1 cellular context compared by ENCODE assay signal in the genomic region with DNA sequence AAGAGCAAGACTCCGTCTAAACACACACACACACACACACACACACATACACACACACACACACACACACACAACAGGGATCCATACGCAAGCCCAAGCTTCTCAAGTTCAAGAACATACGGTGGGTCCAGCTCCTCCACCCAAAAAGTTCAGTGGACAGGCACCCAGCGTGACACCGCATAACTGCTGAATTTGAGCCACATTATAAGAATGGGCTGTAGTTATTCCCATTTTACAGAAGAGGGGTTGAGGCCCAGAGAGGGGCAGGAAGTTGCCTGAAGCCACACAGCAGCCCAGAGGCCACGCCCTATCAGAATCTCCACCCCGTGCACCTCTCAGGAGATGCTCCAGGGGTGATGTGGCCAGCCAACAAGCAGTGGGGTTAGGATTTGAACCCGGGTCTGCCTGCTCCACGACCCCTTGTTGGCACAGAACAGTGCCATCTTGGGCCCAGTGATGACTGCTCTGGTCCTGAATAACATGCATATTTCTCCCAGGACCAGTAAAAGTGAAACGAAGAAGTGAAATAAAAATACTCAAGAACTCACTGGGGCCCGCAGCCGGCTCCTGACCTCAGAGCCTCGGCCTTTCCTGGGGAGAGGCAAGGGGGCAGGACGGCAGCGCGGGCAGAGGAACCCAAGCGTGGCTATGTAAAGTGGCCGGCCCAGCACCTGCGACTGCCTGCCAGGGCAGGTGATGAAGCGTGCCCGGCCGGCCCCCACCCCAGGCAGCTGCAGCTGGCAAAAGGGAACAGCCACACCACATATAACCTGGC.
TF ChIP-seq lines count a peak whose summit lies in the region.

No MANE protein-coding gene starts in this region.

TF ChIP-seq in K562, 482 proteins besides CTCF, POLR2A, EP300 and RAD21 (continued from another document and continues in another):
- TF ChIP-seq, protein P1, sequence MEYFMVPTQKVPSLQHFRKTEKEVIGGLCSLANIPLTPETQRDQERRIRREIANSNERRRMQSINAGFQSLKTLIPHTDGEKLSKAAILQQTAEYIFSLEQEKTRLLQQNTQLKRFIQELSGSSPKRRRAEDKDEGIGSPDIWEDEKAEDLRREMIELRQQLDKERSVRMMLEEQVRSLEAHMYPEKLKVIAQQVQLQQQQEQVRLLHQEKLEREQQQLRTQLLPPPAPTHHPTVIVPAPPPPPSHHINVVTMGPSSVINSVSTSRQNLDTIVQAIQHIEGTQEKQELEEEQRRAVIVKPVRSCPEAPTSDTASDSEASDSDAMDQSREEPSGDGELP (CRISPR knock-in tag; IDR thresholded peaks at IDR 0.05; ENCODE audit: borderline replicate concordance): no peak
- no peak for TF ChIP-seq PYGO2 (tag; IDR thresholded peaks at IDR 0.05)
- no peak for TF ChIP-seq GATA2 (CRISPR knock-in tag; IDR thresholded peaks at IDR 0.05)
- no peak for TF ChIP-seq HOXB6 (CRISPR knock-in tag; IDR thresholded peaks at IDR 0.05; ENCODE audit: borderline replicate concordance)
- no peak for TF ChIP-seq MED1 (CRISPR knock-in tag; IDR thresholded peaks at IDR 0.05; ENCODE audit: borderline replicate concordance)
- TF ChIP-seq, protein P2, sequence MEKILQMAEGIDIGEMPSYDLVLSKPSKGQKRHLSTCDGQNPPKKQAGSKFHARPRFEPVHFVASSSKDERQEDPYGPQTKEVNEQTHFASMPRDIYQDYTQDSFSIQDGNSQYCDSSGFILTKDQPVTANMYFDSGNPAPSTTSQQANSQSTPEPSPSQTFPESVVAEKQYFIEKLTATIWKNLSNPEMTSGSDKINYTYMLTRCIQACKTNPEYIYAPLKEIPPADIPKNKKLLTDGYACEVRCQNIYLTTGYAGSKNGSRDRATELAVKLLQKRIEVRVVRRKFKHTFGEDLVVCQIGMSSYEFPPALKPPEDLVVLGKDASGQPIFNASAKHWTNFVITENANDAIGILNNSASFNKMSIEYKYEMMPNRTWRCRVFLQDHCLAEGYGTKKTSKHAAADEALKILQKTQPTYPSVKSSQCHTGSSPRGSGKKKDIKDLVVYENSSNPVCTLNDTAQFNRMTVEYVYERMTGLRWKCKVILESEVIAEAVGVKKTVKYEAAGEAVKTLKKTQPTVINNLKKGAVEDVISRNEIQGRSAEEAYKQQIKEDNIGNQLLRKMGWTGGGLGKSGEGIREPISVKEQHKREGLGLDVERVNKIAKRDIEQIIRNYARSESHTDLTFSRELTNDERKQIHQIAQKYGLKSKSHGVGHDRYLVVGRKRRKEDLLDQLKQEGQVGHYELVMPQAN (IDR thresholded peaks at IDR 0.05; ENCODE audit: borderline replicate concordance): peak; percentile 34; the same call in 1 of the 2 replicates
- no peak for TF ChIP-seq ZNF184 (CRISPR knock-in tag; IDR thresholded peaks at IDR 0.05)
- TF ChIP-seq ZNF586 (CRISPR knock-in tag; conservative IDR thresholded peaks at IDR 0.05): no peak
- no peak for TF ChIP-seq DIDO1 (tag; IDR thresholded peaks at IDR 0.05; ENCODE audit: low read depth)
- no peak for TF ChIP-seq ZNF324 (CRISPR knock-in tag; IDR thresholded peaks at IDR 0.05)
- TF ChIP-seq, protein P3, sequence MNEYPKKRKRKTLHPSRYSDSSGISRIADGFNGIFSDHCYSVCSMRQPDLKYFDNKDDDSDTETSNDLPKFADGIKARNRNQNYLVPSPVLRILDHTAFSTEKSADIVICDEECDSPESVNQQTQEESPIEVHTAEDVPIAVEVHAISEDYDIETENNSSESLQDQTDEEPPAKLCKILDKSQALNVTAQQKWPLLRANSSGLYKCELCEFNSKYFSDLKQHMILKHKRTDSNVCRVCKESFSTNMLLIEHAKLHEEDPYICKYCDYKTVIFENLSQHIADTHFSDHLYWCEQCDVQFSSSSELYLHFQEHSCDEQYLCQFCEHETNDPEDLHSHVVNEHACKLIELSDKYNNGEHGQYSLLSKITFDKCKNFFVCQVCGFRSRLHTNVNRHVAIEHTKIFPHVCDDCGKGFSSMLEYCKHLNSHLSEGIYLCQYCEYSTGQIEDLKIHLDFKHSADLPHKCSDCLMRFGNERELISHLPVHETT (CRISPR knock-in tag; conservative IDR thresholded peaks at IDR 0.05 in 1 of 2, IDR thresholded peaks at IDR 0.05 in 1 of 2): no peak
- peak; percentile 73 for TF ChIP-seq BRD9 (IDR thresholded peaks at IDR 0.05; ENCODE audit: low read depth, partially characterized antibody)
- no peak for TF ChIP-seq ELF1 (tag; IDR thresholded peaks at IDR 0.05)
- TF ChIP-seq SMARCB1 (IDR thresholded peaks at IDR 0.05; ENCODE audit: insufficient read length, low read depth): no peak
- TF ChIP-seq ZNF282 (CRISPR knock-in tag; IDR thresholded peaks at IDR 0.05): no peak
- no peak for TF ChIP-seq MIER1 (IDR thresholded peaks at IDR 0.05; ENCODE audit: low read depth)
- TF ChIP-seq, protein P4, sequence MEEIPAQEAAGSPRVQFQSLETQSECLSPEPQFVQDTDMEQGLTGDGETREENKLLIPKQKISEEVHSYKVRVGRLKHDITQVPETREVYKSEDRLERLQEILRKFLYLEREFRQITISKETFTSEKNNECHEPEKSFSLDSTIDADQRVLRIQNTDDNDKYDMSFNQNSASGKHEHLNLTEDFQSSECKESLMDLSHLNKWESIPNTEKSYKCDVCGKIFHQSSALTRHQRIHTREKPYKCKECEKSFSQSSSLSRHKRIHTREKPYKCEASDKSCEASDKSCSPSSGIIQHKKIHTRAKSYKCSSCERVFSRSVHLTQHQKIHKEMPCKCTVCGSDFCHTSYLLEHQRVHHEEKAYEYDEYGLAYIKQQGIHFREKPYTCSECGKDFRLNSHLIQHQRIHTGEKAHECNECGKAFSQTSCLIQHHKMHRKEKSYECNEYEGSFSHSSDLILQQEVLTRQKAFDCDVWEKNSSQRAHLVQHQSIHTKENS (CRISPR knock-in tag; IDR thresholded peaks at IDR 0.05): no peak
- peak; percentile 25 for TF ChIP-seq ADNP (tag; IDR thresholded peaks at IDR 0.05)
- TF ChIP-seq ETV6 (IDR thresholded peaks at IDR 0.05; ENCODE audit: borderline replicate concordance in 1 of 2, low read depth in 2 of 2, low read length in 1 of 2): no peak
- no peak for TF ChIP-seq ETV6 (CRISPR knock-in tag; IDR thresholded peaks at IDR 0.05; ENCODE audit: borderline replicate concordance)
- TF ChIP-seq THAP12 (CRISPR knock-in tag; IDR thresholded peaks at IDR 0.05): no peak
- no peak for TF ChIP-seq CBFB (CRISPR knock-in tag; IDR thresholded peaks at IDR 0.05)
- TF ChIP-seq, protein P5, sequence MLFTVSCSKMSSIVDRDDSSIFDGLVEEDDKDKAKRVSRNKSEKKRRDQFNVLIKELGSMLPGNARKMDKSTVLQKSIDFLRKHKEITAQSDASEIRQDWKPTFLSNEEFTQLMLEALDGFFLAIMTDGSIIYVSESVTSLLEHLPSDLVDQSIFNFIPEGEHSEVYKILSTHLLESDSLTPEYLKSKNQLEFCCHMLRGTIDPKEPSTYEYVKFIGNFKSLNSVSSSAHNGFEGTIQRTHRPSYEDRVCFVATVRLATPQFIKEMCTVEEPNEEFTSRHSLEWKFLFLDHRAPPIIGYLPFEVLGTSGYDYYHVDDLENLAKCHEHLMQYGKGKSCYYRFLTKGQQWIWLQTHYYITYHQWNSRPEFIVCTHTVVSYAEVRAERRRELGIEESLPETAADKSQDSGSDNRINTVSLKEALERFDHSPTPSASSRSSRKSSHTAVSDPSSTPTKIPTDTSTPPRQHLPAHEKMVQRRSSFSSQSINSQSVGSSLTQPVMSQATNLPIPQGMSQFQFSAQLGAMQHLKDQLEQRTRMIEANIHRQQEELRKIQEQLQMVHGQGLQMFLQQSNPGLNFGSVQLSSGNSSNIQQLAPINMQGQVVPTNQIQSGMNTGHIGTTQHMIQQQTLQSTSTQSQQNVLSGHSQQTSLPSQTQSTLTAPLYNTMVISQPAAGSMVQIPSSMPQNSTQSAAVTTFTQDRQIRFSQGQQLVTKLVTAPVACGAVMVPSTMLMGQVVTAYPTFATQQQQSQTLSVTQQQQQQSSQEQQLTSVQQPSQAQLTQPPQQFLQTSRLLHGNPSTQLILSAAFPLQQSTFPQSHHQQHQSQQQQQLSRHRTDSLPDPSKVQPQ (CRISPR knock-in tag; IDR thresholded peaks at IDR 0.05; ENCODE audit: borderline replicate concordance): no peak
- no peak for TF ChIP-seq GABPA (tag; conservative IDR thresholded peaks at IDR 0.05; ENCODE audit: low read depth)
- TF ChIP-seq ZNF277 (CRISPR knock-in tag; IDR thresholded peaks at IDR 0.05; ENCODE audit: borderline replicate concordance): no peak
- no peak for TF ChIP-seq SOX6 (IDR thresholded peaks at IDR 0.05)
- no peak for TF ChIP-seq ARID1B (IDR thresholded peaks at IDR 0.05)
- TF ChIP-seq MYC (IDR thresholded peaks at IDR 0.05; ENCODE audit: low read depth, low read length): no peak
- no peak for TF ChIP-seq MYC (CRISPR knock-in tag; IDR thresholded peaks at IDR 0.05; ENCODE audit: borderline replicate concordance, low read depth)
- TF ChIP-seq ELK3 (CRISPR knock-in tag; IDR thresholded peaks at IDR 0.05): no peak
- TF ChIP-seq GATAD2B (IDR thresholded peaks at IDR 0.05; ENCODE audit: borderline replicate concordance): no peak
- no peak for TF ChIP-seq ZFX (CRISPR knock-in tag; IDR thresholded peaks at IDR 0.05)
- no peak for TF ChIP-seq ZNF699 (CRISPR knock-in tag; IDR thresholded peaks at IDR 0.05; ENCODE audit: insufficient replicate concordance)
- peak; percentile 29 to 65; a peak in 3 of 4 replicates for TF ChIP-seq HDAC1 (IDR thresholded peaks at IDR 0.05)
- TF ChIP-seq KDM1A (IDR thresholded peaks at IDR 0.05): peak; percentile 85 to 89
- no peak for TF ChIP-seq HNRNPK (IDR thresholded peaks at IDR 0.05; ENCODE audit: low read depth, low read length, poor library complexity, severe bottlenecking)
- TF ChIP-seq MCM2 (IDR thresholded peaks at IDR 0.05; ENCODE audit: low read depth): no peak
- TF ChIP-seq ZNF133 (CRISPR knock-in tag; IDR thresholded peaks at IDR 0.05): no peak
- no peak for TF ChIP-seq TEAD4 (IDR thresholded peaks at IDR 0.05; ENCODE audit: low read length)
- TF ChIP-seq TEAD4 (CRISPR knock-in tag; IDR thresholded peaks at IDR 0.05; ENCODE audit: borderline replicate concordance): no peak
- no peak for TF ChIP-seq CREM (IDR thresholded peaks at IDR 0.05; ENCODE audit: low read depth)
- no peak for TF ChIP-seq ZNF444 (CRISPR knock-in tag; IDR thresholded peaks at IDR 0.05)
- no peak for TF ChIP-seq SRSF9 (IDR thresholded peaks at IDR 0.05; ENCODE audit: borderline replicate concordance, low read depth, low read length)
- TF ChIP-seq ZBTB33 (CRISPR knock-in tag; IDR thresholded peaks at IDR 0.05): no peak
- TF ChIP-seq ZNF766 (CRISPR knock-in tag; conservative IDR thresholded peaks at IDR 0.05): no peak
- TF ChIP-seq ZNF57 (CRISPR knock-in tag; IDR thresholded peaks at IDR 0.05): no peak
- TF ChIP-seq MCM7 (IDR thresholded peaks at IDR 0.05): no peak
- TF ChIP-seq ARNT (IDR thresholded peaks at IDR 0.05): 0 out of 4 replicates have a peak, but pooled peaks of 1 of the 2 experiments have one; percentile 52
- TF ChIP-seq, protein P6, sequence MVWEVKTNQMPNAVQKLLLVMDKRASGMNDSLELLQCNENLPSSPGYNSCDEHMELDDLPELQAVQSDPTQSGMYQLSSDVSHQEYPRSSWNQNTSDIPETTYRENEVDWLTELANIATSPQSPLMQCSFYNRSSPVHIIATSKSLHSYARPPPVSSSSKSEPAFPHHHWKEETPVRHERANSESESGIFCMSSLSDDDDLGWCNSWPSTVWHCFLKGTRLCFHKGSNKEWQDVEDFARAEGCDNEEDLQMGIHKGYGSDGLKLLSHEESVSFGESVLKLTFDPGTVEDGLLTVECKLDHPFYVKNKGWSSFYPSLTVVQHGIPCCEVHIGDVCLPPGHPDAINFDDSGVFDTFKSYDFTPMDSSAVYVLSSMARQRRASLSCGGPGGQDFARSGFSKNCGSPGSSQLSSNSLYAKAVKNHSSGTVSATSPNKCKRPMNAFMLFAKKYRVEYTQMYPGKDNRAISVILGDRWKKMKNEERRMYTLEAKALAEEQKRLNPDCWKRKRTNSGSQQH (CRISPR knock-in tag; IDR thresholded peaks at IDR 0.05): 0 out of 2 replicates have a peak, but pooled peaks have one; percentile 27
